ENCODE assay signal across 36 cellular contexts in the genomic region with DNA sequence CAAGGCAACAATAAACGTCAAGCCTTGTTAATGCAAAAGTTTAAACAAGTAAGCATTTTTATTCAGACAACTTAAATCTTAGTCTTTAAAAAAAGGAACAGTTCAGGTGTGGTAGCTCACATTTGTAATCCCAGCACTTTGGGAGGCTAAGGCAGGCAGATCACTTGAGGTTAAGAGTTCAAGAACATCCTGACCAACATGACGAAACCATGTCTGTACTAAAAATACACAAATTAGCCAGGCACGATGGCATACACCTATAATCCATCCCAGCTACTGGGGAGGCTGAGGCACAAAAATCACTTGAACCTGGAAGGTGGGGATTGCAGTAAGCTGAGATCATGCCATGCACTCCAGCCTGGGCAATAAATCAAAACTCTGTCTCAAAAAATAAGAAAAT.
"Had no signal": no experiment of that assay in that cellular context is flagged by ENCODE, and none has a peak within 500 bp of the region (broad histone marks: within the 10 kb centered on the region; RNA-seq: fewer than 3 reads in every experiment).

No MANE protein-coding gene starts in this region.

- DNase-seq: Karpas-422, Kasumi-1, MG63, MM.1S, MV-4-11, NCI-H1048, NCI-H1092, NCI-H1092 treated with DMSO at 0.1 percent for 48 hours, NCI-H1105, NCI-H1105 treated with DMSO at 0.1 percent for 48 hours, NCI-H1417, NCI-H1417 treated with DMSO at 0.1 percent for 48 hours, NCI-H1436, NCI-H1436 treated with DMSO at 0.1 percent for 48 hours, NCI-H146, NCI-H1694, NCI-H1694 treated with DMSO at 0.1 percent for 48 hours, NCI-H187, NCI-H187 treated with DMSO at 0.1 percent for 48 hours, NCI-H1930, NCI-H2029, NCI-H2029 treated with DMSO at 0.1 percent for 48 hours, NCI-H2081, NCI-H2081 treated with DMSO at 0.1 percent for 48 hours, NCI-H2107, NCI-H2171, NCI-H2171 treated with DMSO at 0.1 percent for 48 hours, NCI-H2227 treated with DMSO at 0.1 percent for 48 hours, NCI-H226, NCI-H345, NCI-H446, NCI-H446 treated with DMSO at 0.1 percent for 48 hours, NCI-H510A, NCI-H510A treated with DMSO at 0.1 percent for 48 hours, NCI-H524 had no signal

- H3K9me3 ChIP-seq: MG63 had no signal

- H3K36me3 ChIP-seq: MG63 had no signal

- H3K27me3 ChIP-seq: MG63 had no signal

- H3K9ac ChIP-seq: KMS-11 had no signal

- H3K27ac ChIP-seq: KMS-11 had no signal

- H3K4me2 ChIP-seq: KMS-11 had no signal

- H3K4me3 ChIP-seq: MG63 had no signal
